ENCODE assay signal across 9 cellular contexts in genomic region chr5:17255471-17256016, GRCh38. TPM values are rescaled to one million over a fixed set of nuclear protein-coding genes. Genes with fewer than 3 reads are reported as not detected.
A peak's percentile ranks its signal among the peaks of the same experiment; 100 is the strongest.
DNase-seq lines count a peak whose midpoint lies in the region; ATAC-seq and TF ChIP-seq lines count a peak whose summit lies in the region.
"Had no signal": no experiment of that assay in that cellular context is flagged by ENCODE, and none has a peak within 500 bp of the region (broad histone marks: within the 10 kb centered on the region; RNA-seq: fewer than 3 reads in every experiment).

No MANE protein-coding gene starts in this region.

- peak overlapping the region; percentile 96 for H3K27ac Mint-ChIP-seq in memory B cell
- H3K27ac Mint-ChIP-seq in osteocyte (ENCODE audit: unreplicated experiment): no peak overlapping the region
- H3K27ac Mint-ChIP-seq in immature natural killer cell: peak overlapping the region in 1 of 6 donors; percentile 48

- TF ChIP-seq CTCF in osteocyte (IDR thresholded peaks at IDR 0.05): no peak

- ATAC-seq in GM18517 (IDR thresholded peaks at IDR 0.05; ENCODE audit: unreplicated experiment) (peak; percentile 71), HG02623 (IDR thresholded peaks at IDR 0.05; ENCODE audit: unreplicated experiment) (peak; percentile 32), memory B cell (ENCODE audit: low read depth) (peak; percentile 75)

- H3K4me1 Mint-ChIP-seq in memory B cell: peaks cover 72% of the 10 kb centered on the region
- H3K4me1 Mint-ChIP-seq in osteocyte (ENCODE audit: unreplicated experiment): peaks cover 84% of the 10 kb centered on the region
- no peaks in the 10 kb centered on the region for H3K4me1 Mint-ChIP-seq in immature natural killer cell

- H3K36me3 Mint-ChIP-seq in memory B cell: peaks cover 26% of the 10 kb centered on the region
- H3K36me3 Mint-ChIP-seq in osteocyte (ENCODE audit: unreplicated experiment): peaks cover 38% of the 10 kb centered on the region
- H3K36me3 Mint-ChIP-seq in immature natural killer cell: peaks cover 0 to 3% (median 0%) of the 10 kb centered on the region in 3 donors

- peaks cover 4% of the 10 kb centered on the region for H3K9me3 Mint-ChIP-seq in memory B cell
- H3K9me3 Mint-ChIP-seq in osteocyte (ENCODE audit: unreplicated experiment): peaks cover 10% of the 10 kb centered on the region
- H3K9me3 Mint-ChIP-seq in immature natural killer cell: peaks cover 0 to 50% (median 17%) of the 10 kb centered on the region in 6 donors

- H3K4me3 Mint-ChIP-seq in memory B cell (peak overlapping the region; percentile 68), osteocyte (ENCODE audit: unreplicated experiment) (no peak overlapping the region), immature natural killer cell (no peak overlapping the region)

- DNase-seq in MV-4-11 (lab: John Stamatoyannopoulos, UW) (peak; percentile 94), memory B cell (ENCODE audit: low spot score in 2 of 2) (no peak), osteocyte (ENCODE audit: extremely low spot score, unreplicated experiment) (no peak), NCI-H2171 treated with DMSO at 0.1 percent for 48 hours (lab: John Stamatoyannopoulos, UW) (no peak), NCI-H1436 treated with DMSO at 0.1 percent for 48 hours (lab: John Stamatoyannopoulos, UW) (no peak), immature natural killer cell (no peak)
- DNase-seq: nucleus accumbens had no signal

- H3K27me3 Mint-ChIP-seq in memory B cell (no peaks in the 10 kb centered on the region), osteocyte (ENCODE audit: unreplicated experiment) (no peaks in the 10 kb centered on the region), immature natural killer cell (ENCODE audit: low read depth in 3 of 3) (peaks cover 0 to under 1% (median 0%) of the 10 kb centered on the region in 3 donors)

RNA-seq across cellular contexts. Expression of gene BASP1, which starts 38.1 kb away (rescaled TPM):
- total RNA-seq in osteocyte: 197 and 212 TPM in 2 replicates
- polyA plus RNA-seq in immature natural killer cell: 1 to 10 TPM; 1.6 to 7.2 (median 5.3) TPM
